In the genomic region with DNA sequence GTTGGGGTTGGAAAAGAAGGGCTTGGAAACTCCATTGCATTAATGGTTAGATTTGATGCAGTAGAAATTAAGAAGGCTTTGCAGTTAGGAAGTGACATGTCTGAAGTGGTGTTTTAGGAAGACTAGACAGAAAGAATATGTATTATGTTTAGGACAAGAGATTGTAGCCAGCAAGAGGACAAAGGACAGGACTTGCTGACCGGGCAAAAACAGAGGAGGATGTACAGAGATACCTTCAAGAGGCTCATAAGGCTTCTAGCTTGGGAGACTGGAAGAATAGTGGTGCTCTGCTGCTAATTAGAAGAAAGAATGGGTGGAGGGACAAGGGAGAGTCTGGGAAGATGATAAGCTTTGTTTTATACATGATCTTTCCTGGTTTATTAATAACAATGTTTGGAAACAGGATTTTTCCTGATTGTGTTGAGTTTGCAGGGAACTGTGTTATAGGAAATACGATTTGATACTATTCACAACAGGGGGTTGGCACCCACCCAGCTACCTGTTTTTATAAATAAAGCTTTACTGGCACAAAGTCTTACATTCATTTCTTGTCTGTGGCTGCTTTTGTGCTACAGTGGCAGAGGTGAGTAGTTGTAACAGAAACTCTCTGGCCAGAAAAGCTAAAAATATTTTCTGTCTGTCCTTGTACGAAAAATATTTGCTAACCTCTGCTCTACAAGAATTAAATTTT, we compare ENCODE assay signal across 16 cellular contexts. TPM values are rescaled to one million over a fixed set of nuclear protein-coding genes. Genes with fewer than 3 reads are reported as not detected.
DNase-seq lines count a peak whose midpoint lies in the region; ATAC-seq and TF ChIP-seq lines count a peak whose summit lies in the region.
"Had no signal": no experiment of that assay in that cellular context is flagged by ENCODE, and none has a peak within 500 bp of the region (broad histone marks: within the 10 kb centered on the region; RNA-seq: fewer than 3 reads in every experiment).

No MANE protein-coding gene starts in this region.

- no peak overlapping the region for H2BK15ac ChIP-seq in mesendoderm (replicated peaks; ENCODE audit: low read depth)
- H2BK15ac ChIP-seq in neuronal stem cell (ENCODE audit: low read length): no peak overlapping the region

- H4K8ac ChIP-seq in mesendoderm (ENCODE audit: low read depth, low read length): no peak overlapping the region
- no peak overlapping the region for H4K8ac ChIP-seq in neuronal stem cell (ENCODE audit: low read depth, low read length)

- no peaks in the 10 kb centered on the region for H3K27me3 ChIP-seq in CD4-positive, CD25-positive, alpha-beta regulatory T cell (ENCODE audit: control insufficient read depth, insufficient read depth, low read length)
- H3K27me3 ChIP-seq in WERI-Rb-1 (ENCODE audit: insufficient read depth, low read depth, severe bottlenecking) (no peaks in the 10 kb centered on the region), endodermal cell (ENCODE audit: control insufficient read depth, insufficient read depth, low read length, poor library complexity, severe bottlenecking) (no peaks in the 10 kb centered on the region), mesendoderm (ENCODE audit: insufficient read depth, low read length, poor library complexity) (no peaks in the 10 kb centered on the region), neuronal stem cell (ENCODE audit: control insufficient read depth in 3 of 3, insufficient read depth in 3 of 3, low read depth in 1 of 3, low read length in 3 of 3) (no peaks in the 10 kb centered on the region)

- peaks cover 42% of the 10 kb centered on the region for H3K36me3 Mint-ChIP-seq in CD4-positive, CD25-positive, alpha-beta regulatory T cell
- H3K36me3 Mint-ChIP-seq in endodermal cell (ENCODE audit: low read depth): peaks cover 21% of the 10 kb centered on the region
- H3K36me3 Mint-ChIP-seq in Calu3 (ENCODE audit: insufficient read depth, unreplicated experiment): peaks cover 8% of the 10 kb centered on the region

- H3K4me2 ChIP-seq in mesendoderm (ENCODE audit: low read length) (no peak overlapping the region), neuronal stem cell (ENCODE audit: insufficient read depth, low read length, poor library complexity, severe bottlenecking) (no peak overlapping the region)

- no peaks in the 10 kb centered on the region for H3K9me3 ChIP-seq in CD4-positive, CD25-positive, alpha-beta regulatory T cell (ENCODE audit: control insufficient read depth in 2 of 2, low read length in 2 of 2)
- H3K9me3 ChIP-seq in WERI-Rb-1 (ENCODE audit: severe bottlenecking) (no peaks in the 10 kb centered on the region), endodermal cell (ENCODE audit: control insufficient read depth, low read length) (no peaks in the 10 kb centered on the region), neuronal stem cell (replicated peaks in 1 of 2; ENCODE audit: control insufficient read depth in 2 of 2, insufficient read depth in 1 of 2, low read depth in 1 of 2, low read length in 2 of 2) (no peaks in the 10 kb centered on the region)
- H3K9me3 ChIP-seq: SJSA1 had no signal

- no peak overlapping the region for H2AK5ac ChIP-seq in mesendoderm (ENCODE audit: low read length)
- H2AK5ac ChIP-seq in neuronal stem cell (ENCODE audit: low read depth, low read length): no peak overlapping the region

- no peaks in the 10 kb centered on the region for H3K79me2 ChIP-seq in mesendoderm (ENCODE audit: control insufficient read depth, insufficient read depth, low read length)

- intact Hi-C loops in Calu3 (cut with micrococcal nuclease; ENCODE audit: unreplicated experiment): no loop called here

- H4K5ac ChIP-seq in mesendoderm (ENCODE audit: low read length): no peak overlapping the region

- no TSS peak for BruUV-seq in Calu3 (replicated peaks; lab: Mats Ljungman, UMichigan)

- no peaks in the 10 kb centered on the region for H3K79me1 ChIP-seq in mesendoderm (ENCODE audit: low read length)
- H3K79me1 ChIP-seq in neuronal stem cell (ENCODE audit: low read depth, low read length): no peaks in the 10 kb centered on the region

- no peak overlapping the region for H3K4me3 Mint-ChIP-seq in CD4-positive, CD25-positive, alpha-beta regulatory T cell
- H3K4me3 Mint-ChIP-seq in endodermal cell (no peak overlapping the region), Calu3 (ENCODE audit: low read depth, unreplicated experiment) (no peak overlapping the region)
- H3K4me3 Mint-ChIP-seq: CD14-positive monocyte had no signal

- DNase-seq in CD4-positive, CD25-positive, alpha-beta regulatory T cell: no peak
- DNase-seq in G401 (ENCODE audit: low spot score) (peak; percentile 31), WERI-Rb-1 (no peak), endodermal cell (no peak), Calu3 (no peak), mesendoderm (no peak), neuronal stem cell (ENCODE audit: low spot score) (no peak)
- no peak for DNase-seq in effector CD8-positive, alpha-beta T cell (lab: John Stamatoyannopoulos, UW)
- DNase-seq: NCI-H1048, NCI-H1436, NCI-H1930, NCI-H226 had no signal

- H3K27ac Mint-ChIP-seq in CD4-positive, CD25-positive, alpha-beta regulatory T cell: peak overlapping the region; percentile 8 to 35 (median 15)
- H3K27ac Mint-ChIP-seq in endodermal cell: peak overlapping the region; percentile 6
- no peak overlapping the region for H3K27ac Mint-ChIP-seq in Calu3 (ENCODE audit: unreplicated experiment)

- H2AFZ ChIP-seq in neuronal stem cell (ENCODE audit: low read length): no peak overlapping the region

- H4K91ac ChIP-seq in neuronal stem cell (ENCODE audit: low read depth, low read length, poor library complexity): no peak overlapping the region

- no peaks in the 10 kb centered on the region for H3K4me1 ChIP-seq in CD4-positive, CD25-positive, alpha-beta regulatory T cell (ENCODE audit: control insufficient read depth, insufficient read depth, low read length, poor library complexity, severe bottlenecking)
- H3K4me1 ChIP-seq in endodermal cell (ENCODE audit: control insufficient read depth, insufficient read depth, low read length): peaks cover 12% of the 10 kb centered on the region
- H3K4me1 ChIP-seq in mesendoderm (ENCODE audit: control insufficient read depth, low read depth, low read length): no peaks in the 10 kb centered on the region
- H3K4me1 ChIP-seq in neuronal stem cell (ENCODE audit: control insufficient read depth in 2 of 2, insufficient read depth in 1 of 2, low read depth in 1 of 2, low read length in 2 of 2): peaks cover 0 to 1% of the 10 kb centered on the region in 2 donors
- H3K4me1 ChIP-seq: SJSA1 had no signal

- H3K27ac ChIP-seq in CD4-positive, CD25-positive, alpha-beta regulatory T cell (ENCODE audit: insufficient read depth, low read length, poor library complexity, severe bottlenecking): no peak overlapping the region
- H3K27ac ChIP-seq in WERI-Rb-1 (peak overlapping the region; percentile 44), endodermal cell (ENCODE audit: low read depth, low read length) (no peak overlapping the region), mesendoderm (ENCODE audit: low read depth, low read length) (no peak overlapping the region), neuronal stem cell (replicated peaks; ENCODE audit: low read length) (no peak overlapping the region)
- H3K27ac ChIP-seq: SJSA1 had no signal

- H3K4ac ChIP-seq in mesendoderm (ENCODE audit: low read depth, low read length) (no peak overlapping the region), neuronal stem cell (ENCODE audit: low read length) (no peak overlapping the region)

- no peaks in the 10 kb centered on the region for H3K27me3 Mint-ChIP-seq in CD4-positive, CD25-positive, alpha-beta regulatory T cell
- H3K27me3 Mint-ChIP-seq in endodermal cell (ENCODE audit: insufficient read depth) (no peaks in the 10 kb centered on the region), Calu3 (ENCODE audit: unreplicated experiment) (no peaks in the 10 kb centered on the region)

- no peaks in the 10 kb centered on the region for H3K9me3 Mint-ChIP-seq in CD4-positive, CD25-positive, alpha-beta regulatory T cell
- H3K9me3 Mint-ChIP-seq in endodermal cell (no peaks in the 10 kb centered on the region), Calu3 (ENCODE audit: low read depth, unreplicated experiment) (no peaks in the 10 kb centered on the region)
- H3K9me3 Mint-ChIP-seq: CD14-positive monocyte had no signal

- H3K36me3 ChIP-seq in CD4-positive, CD25-positive, alpha-beta regulatory T cell (ENCODE audit: control insufficient read depth, insufficient read depth, low read length): peaks cover 67% of the 10 kb centered on the region
- H3K36me3 ChIP-seq in WERI-Rb-1: peaks cover 8% of the 10 kb centered on the region
- H3K36me3 ChIP-seq in endodermal cell (ENCODE audit: control insufficient read depth, insufficient read depth, low read length): peaks cover 38% of the 10 kb centered on the region
- H3K36me3 ChIP-seq in mesendoderm (ENCODE audit: control insufficient read depth, insufficient read depth, low read length): no peaks in the 10 kb centered on the region
- peaks cover 6 to 88% of the 10 kb centered on the region in 2 donors for H3K36me3 ChIP-seq in neuronal stem cell (replicated peaks in 1 of 2; ENCODE audit: control insufficient read depth in 2 of 2, insufficient read depth in 2 of 2, low read length in 2 of 2)

- peaks cover 18 to 33% (median 25%) of the 10 kb centered on the region in 4 donors for H3K4me1 Mint-ChIP-seq in CD4-positive, CD25-positive, alpha-beta regulatory T cell
- H3K4me1 Mint-ChIP-seq in endodermal cell (peaks cover 25% of the 10 kb centered on the region), Calu3 (ENCODE audit: low read depth, unreplicated experiment) (no peaks in the 10 kb centered on the region)
- H3K4me1 Mint-ChIP-seq: CD14-positive monocyte had no signal

- ATAC-seq in CD4-positive, CD25-positive, alpha-beta regulatory T cell (ENCODE audit: low read depth in 2 of 2): no peak
- ATAC-seq: GM12878 had no signal

- H3K18ac ChIP-seq in mesendoderm (ENCODE audit: low read length) (no peak overlapping the region), neuronal stem cell (ENCODE audit: low read length) (no peak overlapping the region)

- H2BK120ac ChIP-seq in mesendoderm (ENCODE audit: low read depth, low read length): no peak overlapping the region
- no peak overlapping the region for H2BK120ac ChIP-seq in neuronal stem cell (ENCODE audit: low read depth, low read length)

- H3K14ac ChIP-seq in neuronal stem cell (ENCODE audit: low read length): no peak overlapping the region

- CTCF ChIA-PET in Calu3 (lab: Charles Lee): no interaction called here

- H2BK5ac ChIP-seq in mesendoderm (ENCODE audit: low read length) (no peak overlapping the region), neuronal stem cell (ENCODE audit: low read length) (no peak overlapping the region)

- no peak overlapping the region for H3K56ac ChIP-seq in mesendoderm (ENCODE audit: low read length)

- 94 to 100% methylated on average over 2 to 3 of the region's 3 CpGs for WGBS in endodermal cell (ENCODE audit: insufficient coverage in 1 of 2, insufficient read length in 1 of 2), 2 experiments
- WGBS in mesendoderm (ENCODE audit: extremely low coverage, insufficient coverage, low lambda C conversion rate): no CpG with 5 or more reads among the region's 3 CpGs
- no CpG with 5 or more reads among the region's 3 CpGs for WGBS in neuronal stem cell (ENCODE audit: extremely low coverage in 2 of 2, insufficient read length in 2 of 2, insufficient replicate concordance in 1 of 2), 2 donors

- no peak overlapping the region for H3K4me3 ChIP-seq in CD4-positive, CD25-positive, alpha-beta regulatory T cell (ENCODE audit: low read depth, low read length)
- H3K4me3 ChIP-seq in WERI-Rb-1 (ENCODE audit: low read depth, low read length): no peak overlapping the region
- no peak overlapping the region for H3K4me3 ChIP-seq in endodermal cell (ENCODE audit: low read length)
- H3K4me3 ChIP-seq in mesendoderm (ENCODE audit: low read length): no peak overlapping the region
- H3K4me3 ChIP-seq in neuronal stem cell (ENCODE audit: low read length in 2 of 2): no peak overlapping the region
- H3K4me3 ChIP-seq: GM12878, SJSA1 had no signal

- H3K9ac ChIP-seq in endodermal cell (ENCODE audit: extremely low read depth, low read length, poor library complexity, severe bottlenecking) (no peak overlapping the region), mesendoderm (ENCODE audit: low read length) (no peak overlapping the region), neuronal stem cell (ENCODE audit: low read depth, low read length, poor library complexity) (no peak overlapping the region)

- TF ChIP-seq CTCF in WERI-Rb-1 (IDR thresholded peaks at IDR 0.05; ENCODE audit: low read depth, low read length) (no peak), endodermal cell (conservative IDR thresholded peaks at IDR 0.05) (no peak), Calu3 (IDR thresholded peaks at IDR 0.05; ENCODE audit: unreplicated experiment) (no peak)

- no peak overlapping the region for H2BK12ac ChIP-seq in neuronal stem cell (ENCODE audit: low read length)

- in situ Hi-C loops in G401 (cut with HindIII; ENCODE audit: low sequenced_read_pairs): no loop called here

- H3K23ac ChIP-seq in mesendoderm (ENCODE audit: low read length) (no peak overlapping the region), neuronal stem cell (ENCODE audit: low read depth, low read length, poor library complexity) (no peak overlapping the region)

RNA-seq across cellular contexts. Expression of a gene that starts 37.1 kb away (rescaled TPM):
- total RNA-seq in CD4-positive, CD25-positive, alpha-beta regulatory T cell: not detected
- polyA plus RNA-seq in CD4-positive, CD25-positive, alpha-beta regulatory T cell: not detected
- not detected in 2 replicates for total RNA-seq in G401 (2014; rRNA removed; shearing (Covaris generic))
- total RNA-seq in endodermal cell: not detected
- not detected for polyA plus RNA-seq in endodermal cell (2013, experiment 1 of 2)
- not detected for polyA plus RNA-seq in endodermal cell (2013, experiment 2 of 2)
- not detected in 2 replicates for total RNA-seq in Calu3 (2022)
- polyA plus RNA-seq in mesendoderm (2013, experiment 1 of 2): not detected
- polyA plus RNA-seq in mesendoderm (2013, experiment 2 of 2): not detected
- not detected for polyA plus RNA-seq in neuronal stem cell (2013, experiment 1 of 2)
- not detected for polyA plus RNA-seq in neuronal stem cell (2013, experiment 2 of 2)
- total RNA-seq: GM12878, MCF 10A, SJSA1 had no signal
- polyA plus RNA-seq: CD14-positive monocyte, GM12878 had no signal

RNA-seq across cellular contexts. Expression of a gene that starts 47.4 kb away (rescaled TPM):
- 12.2 TPM for total RNA-seq in CD4-positive, CD25-positive, alpha-beta regulatory T cell
- 10 to 100 TPM; 23.3 to 35.1 (median 32.0) TPM for polyA plus RNA-seq in CD4-positive, CD25-positive, alpha-beta regulatory T cell
- total RNA-seq in G401 (2014; rRNA removed; shearing (Covaris generic)): 16.1 and 36.0 TPM in 2 replicates
- total RNA-seq in endodermal cell (10 to 100 TPM; 41.4 to 42.4 TPM), Calu3 (2022) (60.1 and 62.0 TPM in 2 replicates)
- polyA plus RNA-seq in endodermal cell (2013, experiment 1 of 2): 37.0 TPM
- 33.9 TPM for polyA plus RNA-seq in endodermal cell (2013, experiment 2 of 2)
- 46.5 TPM for polyA plus RNA-seq in mesendoderm (2013, experiment 1 of 2)
- polyA plus RNA-seq in mesendoderm (2013, experiment 2 of 2): 46.1 TPM
- 16.6 TPM for polyA plus RNA-seq in neuronal stem cell (2013, experiment 1 of 2)
- polyA plus RNA-seq in neuronal stem cell (2013, experiment 2 of 2): 17.6 TPM

RNA-seq across cellular contexts. Expression of a gene that starts 49.5 kb away (rescaled TPM):
- total RNA-seq in CD4-positive, CD25-positive, alpha-beta regulatory T cell: 36.8 TPM
- 10 to 100 TPM in 1 of 4 donors, 1 to 10 TPM in 3; 7.8 to 12.2 (median 8.9) TPM for polyA plus RNA-seq in CD4-positive, CD25-positive, alpha-beta regulatory T cell
- total RNA-seq in G401 (2014; rRNA removed; shearing (Covaris generic)): 9.4 and 10.4 TPM in 2 replicates
- total RNA-seq in endodermal cell (10 to 100 TPM; 18.8 to 23.3 TPM), Calu3 (2022) (11.7 and 12.9 TPM in 2 replicates)
- 23.9 TPM for polyA plus RNA-seq in endodermal cell (2013, experiment 1 of 2)
- polyA plus RNA-seq in endodermal cell (2013, experiment 2 of 2): 23.6 TPM
- polyA plus RNA-seq in mesendoderm (2013, experiment 1 of 2): 7.8 TPM
- polyA plus RNA-seq in mesendoderm (2013, experiment 2 of 2): 7.9 TPM
- 10.9 TPM for polyA plus RNA-seq in neuronal stem cell (2013, experiment 1 of 2)
- 11.2 TPM for polyA plus RNA-seq in neuronal stem cell (2013, experiment 2 of 2)
